1 cellular context compared by ENCODE assay signal in the genomic region with DNA sequence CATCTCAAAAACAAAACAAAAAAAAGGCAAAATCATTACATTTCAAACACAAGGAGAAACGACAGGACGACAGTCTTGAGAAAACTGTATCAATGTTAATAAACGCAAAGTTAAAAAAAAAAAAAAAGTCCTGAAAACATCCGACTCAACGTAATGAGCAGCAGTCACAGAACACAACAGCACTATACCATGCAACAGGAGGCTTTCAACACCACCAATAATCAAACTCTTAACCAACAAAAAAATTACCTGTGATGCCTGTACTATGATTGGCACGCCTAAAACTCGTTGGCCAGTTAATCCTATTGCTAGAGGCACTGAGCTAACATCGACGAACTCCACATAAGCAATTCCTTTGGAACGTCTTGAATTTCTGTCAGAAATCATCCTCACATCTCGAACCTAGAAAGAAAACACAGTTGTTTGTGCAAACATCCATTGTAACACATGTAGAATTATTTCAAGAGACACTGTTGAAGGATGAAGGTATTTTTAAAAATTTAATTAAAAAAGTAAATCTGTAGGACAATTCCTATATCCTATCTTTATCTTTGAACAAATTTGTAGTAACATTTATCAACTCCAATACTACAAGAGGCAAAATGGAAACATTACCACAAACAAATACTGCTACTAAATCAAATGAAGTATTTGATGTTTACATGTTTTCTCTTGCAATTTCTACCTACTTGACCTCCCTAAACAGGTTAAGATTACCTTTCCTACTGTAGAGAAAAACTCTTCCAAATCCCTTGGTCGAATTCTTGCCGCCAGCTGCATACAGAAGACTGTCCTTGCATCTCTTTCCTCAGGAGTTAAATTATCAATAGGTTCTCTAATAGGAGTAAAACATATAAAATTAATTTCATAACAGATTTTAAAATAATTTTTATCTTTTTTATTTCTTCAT.
TF ChIP-seq lines count a peak whose summit lies in the region.

No MANE protein-coding gene starts in this region.

TF ChIP-seq in GM23338, 12 proteins besides CTCF, POLR2A, EP300 and RAD21 (continued from another document):
- TF ChIP-seq, protein P1, sequence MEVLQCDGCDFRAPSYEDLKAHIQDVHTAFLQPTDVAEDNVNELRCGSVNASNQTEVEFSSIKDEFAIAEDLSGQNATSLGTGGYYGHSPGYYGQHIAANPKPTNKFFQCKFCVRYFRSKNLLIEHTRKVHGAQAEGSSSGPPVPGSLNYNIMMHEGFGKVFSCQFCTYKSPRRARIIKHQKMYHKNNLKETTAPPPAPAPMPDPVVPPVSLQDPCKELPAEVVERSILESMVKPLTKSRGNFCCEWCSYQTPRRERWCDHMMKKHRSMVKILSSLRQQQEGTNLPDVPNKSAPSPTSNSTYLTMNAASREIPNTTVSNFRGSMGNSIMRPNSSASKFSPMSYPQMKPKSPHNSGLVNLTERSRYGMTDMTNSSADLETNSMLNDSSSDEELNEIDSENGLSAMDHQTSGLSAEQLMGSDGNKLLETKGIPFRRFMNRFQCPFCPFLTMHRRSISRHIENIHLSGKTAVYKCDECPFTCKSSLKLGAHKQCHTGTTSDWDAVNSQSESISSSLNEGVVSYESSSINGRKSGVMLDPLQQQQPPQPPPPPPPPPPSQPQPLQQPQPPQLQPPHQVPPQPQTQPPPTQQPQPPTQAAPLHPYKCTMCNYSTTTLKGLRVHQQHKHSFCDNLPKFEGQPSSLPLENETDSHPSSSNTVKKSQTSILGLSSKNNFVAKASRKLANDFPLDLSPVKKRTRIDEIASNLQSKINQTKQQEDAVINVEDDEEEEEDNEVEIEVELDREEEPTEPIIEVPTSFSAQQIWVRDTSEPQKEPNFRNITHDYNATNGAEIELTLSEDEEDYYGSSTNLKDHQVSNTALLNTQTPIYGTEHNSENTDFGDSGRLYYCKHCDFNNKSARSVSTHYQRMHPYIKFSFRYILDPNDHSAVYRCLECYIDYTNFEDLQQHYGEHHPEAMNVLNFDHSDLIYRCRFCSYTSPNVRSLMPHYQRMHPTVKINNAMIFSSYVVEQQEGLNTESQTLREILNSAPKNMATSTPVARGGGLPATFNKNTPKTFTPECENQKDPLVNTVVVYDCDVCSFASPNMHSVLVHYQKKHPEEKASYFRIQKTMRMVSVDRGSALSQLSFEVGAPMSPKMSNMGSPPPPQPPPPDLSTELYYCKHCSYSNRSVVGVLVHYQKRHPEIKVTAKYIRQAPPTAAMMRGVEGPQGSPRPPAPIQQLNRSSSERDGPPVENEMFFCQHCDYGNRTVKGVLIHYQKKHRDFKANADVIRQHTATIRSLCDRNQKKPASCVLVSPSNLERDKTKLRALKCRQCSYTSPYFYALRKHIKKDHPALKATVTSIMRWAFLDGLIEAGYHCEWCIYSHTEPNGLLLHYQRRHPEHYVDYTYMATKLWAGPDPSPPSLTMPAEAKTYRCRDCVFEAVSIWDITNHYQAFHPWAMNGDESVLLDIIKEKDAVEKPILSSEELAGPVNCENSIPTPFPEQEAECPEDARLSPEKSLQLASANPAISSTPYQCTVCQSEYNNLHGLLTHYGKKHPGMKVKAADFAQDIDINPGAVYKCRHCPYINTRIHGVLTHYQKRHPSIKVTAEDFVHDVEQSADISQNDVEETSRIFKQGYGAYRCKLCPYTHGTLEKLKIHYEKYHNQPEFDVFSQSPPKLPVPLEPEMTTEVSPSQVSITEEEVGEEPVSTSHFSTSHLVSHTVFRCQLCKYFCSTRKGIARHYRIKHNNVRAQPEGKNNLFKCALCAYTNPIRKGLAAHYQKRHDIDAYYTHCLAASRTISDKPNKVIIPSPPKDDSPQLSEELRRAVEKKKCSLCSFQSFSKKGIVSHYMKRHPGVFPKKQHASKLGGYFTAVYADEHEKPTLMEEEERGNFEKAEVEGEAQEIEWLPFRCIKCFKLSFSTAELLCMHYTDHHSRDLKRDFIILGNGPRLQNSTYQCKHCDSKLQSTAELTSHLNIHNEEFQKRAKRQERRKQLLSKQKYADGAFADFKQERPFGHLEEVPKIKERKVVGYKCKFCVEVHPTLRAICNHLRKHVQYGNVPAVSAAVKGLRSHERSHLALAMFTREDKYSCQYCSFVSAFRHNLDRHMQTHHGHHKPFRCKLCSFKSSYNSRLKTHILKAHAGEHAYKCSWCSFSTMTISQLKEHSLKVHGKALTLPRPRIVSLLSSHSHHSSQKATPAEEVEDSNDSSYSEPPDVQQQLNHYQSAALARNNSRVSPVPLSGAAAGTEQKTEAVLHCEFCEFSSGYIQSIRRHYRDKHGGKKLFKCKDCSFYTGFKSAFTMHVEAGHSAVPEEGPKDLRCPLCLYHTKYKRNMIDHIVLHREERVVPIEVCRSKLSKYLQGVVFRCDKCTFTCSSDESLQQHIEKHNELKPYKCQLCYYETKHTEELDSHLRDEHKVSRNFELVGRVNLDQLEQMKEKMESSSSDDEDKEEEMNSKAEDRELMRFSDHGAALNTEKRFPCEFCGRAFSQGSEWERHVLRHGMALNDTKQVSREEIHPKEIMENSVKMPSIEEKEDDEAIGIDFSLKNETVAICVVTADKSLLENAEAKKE (CRISPR knock-in tag; IDR thresholded peaks at IDR 0.05) = no peak
- TF ChIP-seq, protein P2, sequence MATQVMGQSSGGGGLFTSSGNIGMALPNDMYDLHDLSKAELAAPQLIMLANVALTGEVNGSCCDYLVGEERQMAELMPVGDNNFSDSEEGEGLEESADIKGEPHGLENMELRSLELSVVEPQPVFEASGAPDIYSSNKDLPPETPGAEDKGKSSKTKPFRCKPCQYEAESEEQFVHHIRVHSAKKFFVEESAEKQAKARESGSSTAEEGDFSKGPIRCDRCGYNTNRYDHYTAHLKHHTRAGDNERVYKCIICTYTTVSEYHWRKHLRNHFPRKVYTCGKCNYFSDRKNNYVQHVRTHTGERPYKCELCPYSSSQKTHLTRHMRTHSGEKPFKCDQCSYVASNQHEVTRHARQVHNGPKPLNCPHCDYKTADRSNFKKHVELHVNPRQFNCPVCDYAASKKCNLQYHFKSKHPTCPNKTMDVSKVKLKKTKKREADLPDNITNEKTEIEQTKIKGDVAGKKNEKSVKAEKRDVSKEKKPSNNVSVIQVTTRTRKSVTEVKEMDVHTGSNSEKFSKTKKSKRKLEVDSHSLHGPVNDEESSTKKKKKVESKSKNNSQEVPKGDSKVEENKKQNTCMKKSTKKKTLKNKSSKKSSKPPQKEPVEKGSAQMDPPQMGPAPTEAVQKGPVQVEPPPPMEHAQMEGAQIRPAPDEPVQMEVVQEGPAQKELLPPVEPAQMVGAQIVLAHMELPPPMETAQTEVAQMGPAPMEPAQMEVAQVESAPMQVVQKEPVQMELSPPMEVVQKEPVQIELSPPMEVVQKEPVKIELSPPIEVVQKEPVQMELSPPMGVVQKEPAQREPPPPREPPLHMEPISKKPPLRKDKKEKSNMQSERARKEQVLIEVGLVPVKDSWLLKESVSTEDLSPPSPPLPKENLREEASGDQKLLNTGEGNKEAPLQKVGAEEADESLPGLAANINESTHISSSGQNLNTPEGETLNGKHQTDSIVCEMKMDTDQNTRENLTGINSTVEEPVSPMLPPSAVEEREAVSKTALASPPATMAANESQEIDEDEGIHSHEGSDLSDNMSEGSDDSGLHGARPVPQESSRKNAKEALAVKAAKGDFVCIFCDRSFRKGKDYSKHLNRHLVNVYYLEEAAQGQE (IDR thresholded peaks at IDR 0.05; ENCODE audit: unreplicated experiment) = no peak
- TF ChIP-seq POLR2AphosphoS5 (IDR thresholded peaks at IDR 0.05; ENCODE audit: low read depth) = no peak
- no peak for TF ChIP-seq EZH2phosphoT487 (IDR thresholded peaks at IDR 0.05; ENCODE audit: unreplicated experiment)
- TF ChIP-seq, protein P3, sequence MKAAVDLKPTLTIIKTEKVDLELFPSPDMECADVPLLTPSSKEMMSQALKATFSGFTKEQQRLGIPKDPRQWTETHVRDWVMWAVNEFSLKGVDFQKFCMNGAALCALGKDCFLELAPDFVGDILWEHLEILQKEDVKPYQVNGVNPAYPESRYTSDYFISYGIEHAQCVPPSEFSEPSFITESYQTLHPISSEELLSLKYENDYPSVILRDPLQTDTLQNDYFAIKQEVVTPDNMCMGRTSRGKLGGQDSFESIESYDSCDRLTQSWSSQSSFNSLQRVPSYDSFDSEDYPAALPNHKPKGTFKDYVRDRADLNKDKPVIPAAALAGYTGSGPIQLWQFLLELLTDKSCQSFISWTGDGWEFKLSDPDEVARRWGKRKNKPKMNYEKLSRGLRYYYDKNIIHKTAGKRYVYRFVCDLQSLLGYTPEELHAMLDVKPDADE (IDR thresholded peaks at IDR 0.05) = no peak
- no peak for TF ChIP-seq ZNF114 (CRISPR knock-in tag; IDR thresholded peaks at IDR 0.05)
- TF ChIP-seq EZH2 (IDR thresholded peaks at IDR 0.05; ENCODE audit: low read depth, unreplicated experiment) = no peak
- TF ChIP-seq NANOG (IDR thresholded peaks at IDR 0.05; ENCODE audit: borderline replicate concordance) = no peak
